ENCODE assay signal across 8 cellular contexts in the genomic region with DNA sequence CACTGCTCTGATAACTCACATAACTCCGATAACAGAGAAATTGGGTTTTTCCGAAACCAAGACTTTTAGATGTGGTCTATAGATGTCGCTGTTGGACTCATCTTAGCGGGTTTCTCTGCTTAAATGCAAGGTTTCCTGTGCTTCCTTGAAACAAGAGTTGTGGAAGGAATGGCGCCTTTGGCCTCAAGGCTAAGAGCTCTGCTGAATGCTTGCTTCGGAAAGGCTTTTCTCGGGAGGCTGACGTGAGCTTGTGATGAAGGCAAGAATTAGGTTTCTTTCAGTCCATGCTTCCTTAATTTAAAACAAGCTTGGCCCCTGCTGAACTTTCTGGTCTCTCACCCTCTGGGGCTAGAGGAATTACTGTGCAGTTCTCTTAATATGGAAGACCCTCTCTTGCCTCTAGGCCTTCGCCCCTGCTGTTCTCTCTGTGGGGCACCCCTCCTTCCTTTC.
DNase-seq lines count a peak whose midpoint lies in the region; ATAC-seq and TF ChIP-seq lines count a peak whose summit lies in the region.

No MANE protein-coding gene starts in this region.

- DNase-seq in SHP77 (lab: John Stamatoyannopoulos, UW) (peak; percentile 50 to 70), SHP77 treated with DMSO at 0.1 percent for 48 hours (lab: John Stamatoyannopoulos, UW) (no peak), HK-2 (ENCODE audit: unreplicated experiment) (peak; percentile 18), NCI-H69 (lab: John Stamatoyannopoulos, UW) (peak; percentile 87), breast epithelium (ENCODE audit: low spot score in 2 of 2) (no peak), kidney epithelial cell (ENCODE audit: low read depth) (peak; percentile 26), upper lobe of right lung (no peak)

- intact Hi-C loops in breast epithelium (cut with DNase I; ENCODE audit: low total_unique reads) (no loop called here), upper lobe of right lung (cut with DNase I) (loop anchor here (10.0 kb wide), 1 partner anchor 354 kb away; no protein-coding TSS in a partner anchor)

- H3K4me1 ChIP-seq in breast epithelium: no peaks in the 10 kb centered on the region
- H3K4me1 ChIP-seq in upper lobe of right lung: no peaks in the 10 kb centered on the region

- ATAC-seq in upper lobe of right lung: peak; percentile 81
- ATAC-seq in GM18519 (IDR thresholded peaks at IDR 0.05; ENCODE audit: low FRiP score, unreplicated experiment): no peak

- H3K9me3 ChIP-seq in breast epithelium (peaks cover 0 to 7% of the 10 kb centered on the region in 2 donors), upper lobe of right lung (no peaks in the 10 kb centered on the region)

- peak in 2 of 3 donors; percentile 49 to 52 for TF ChIP-seq CTCF in breast epithelium (IDR thresholded peaks at IDR 0.05)
- TF ChIP-seq CTCF in kidney epithelial cell (IDR thresholded peaks at IDR 0.05; ENCODE audit: insufficient read depth, low read length, poor library complexity, severe bottlenecking): peak; percentile 63
- peak; percentile 57 for TF ChIP-seq CTCF in upper lobe of right lung (IDR thresholded peaks at IDR 0.05)

- H3K27me3 ChIP-seq in breast epithelium (no peaks in the 10 kb centered on the region), kidney epithelial cell (ENCODE audit: control insufficient read depth, insufficient read depth, low read length) (no peaks in the 10 kb centered on the region), upper lobe of right lung (no peaks in the 10 kb centered on the region)

- H3K36me3 ChIP-seq in breast epithelium (no peaks in the 10 kb centered on the region), kidney epithelial cell (ENCODE audit: control insufficient read depth, insufficient read depth, low read length) (no peaks in the 10 kb centered on the region), upper lobe of right lung (no peaks in the 10 kb centered on the region)

- H3K4me3 ChIP-seq in breast epithelium (no peak overlapping the region), kidney epithelial cell (ENCODE audit: low read depth, low read length) (no peak overlapping the region), upper lobe of right lung (no peak overlapping the region)

- H3K27ac ChIP-seq in breast epithelium: no peak overlapping the region
- no peak overlapping the region for H3K27ac ChIP-seq in upper lobe of right lung

- TF ChIP-seq POLR2A in breast epithelium (IDR thresholded peaks at IDR 0.05): no peak

Comparison
In these comparisons a context has a peak if more than half of its experiments do, and no peak if none do; other contexts are left out.
1. DNase-seq: peak in SHP77 (2 of 2), HK-2 (single experiment), NCI-H69 (single experiment) and kidney epithelial cell (single experiment); none in SHP77 treated with DMSO at 0.1 percent for 48 hours (single experiment), breast epithelium (0 of 2) and upper lobe of right lung (single experiment).
2. Peak in every context shown above with its lines, with median percentiles within 50 percentile points of each other: CTCF ChIP-seq.